ENCODE assay signal across 27 cellular contexts in genomic region chr5:89441965-89442364, GRCh38.
DNase-seq lines count a peak whose midpoint lies in the region; ATAC-seq, FAIRE-seq and TF ChIP-seq lines count a peak whose summit lies in the region.
"Had no signal": no experiment of that assay in that cellular context is flagged by ENCODE, and none has a peak within 500 bp of the region (broad histone marks: within the 10 kb centered on the region; RNA-seq: fewer than 3 reads in every experiment).

No MANE protein-coding gene starts in this region.

- peak overlapping the region in 8 of 11 experiments; percentile 2 to 86 (median 76); a peak in 11 of 22 replicates for H3K27ac ChIP-seq in BLaER1 treated with 17β-estradiol and CSF1 and Interleukin-3, amounts not matched to agents 10 nM and 100 nM
- H3K27ac ChIP-seq in HCT116 (ENCODE audit: low read depth, low read length) (no peak overlapping the region), GM12878 (ENCODE audit: control insufficient read depth, insufficient read depth) (no peak overlapping the region), neutrophil (peak overlapping the region; percentile 48)
- H3K27ac ChIP-seq: Peyer's patch had no signal

- SMC1A ChIA-PET in GM12878 (lab: Charles Lee; ENCODE audit: uncharacterized antibody, unreplicated experiment): interaction anchor here (0.7 to 1.9 kb wide), 4 partner anchors 8 to 99 kb away, joined by 3 to 7 read pairs (median 5); no protein-coding TSS in a partner anchor

- ATAC-seq in HCT116 (no peak), GM12878 (no peak), GM21529 (IDR thresholded peaks at IDR 0.05; ENCODE audit: unreplicated experiment) (no peak), omental fat pad (ENCODE audit: low FRiP score) (no peak)

- CTCF ChIA-PET in HCT116 (lab: Charles Lee): no interaction called here
- CTCF ChIA-PET in GM12878 (lab: Yijun Ruan, JAX): interaction anchor here (0.6 kb wide), 1 partner anchor 176 kb away, joined by 3 read pairs; no protein-coding TSS in a partner anchor

- H3K79me2 ChIP-seq in HCT116 (ENCODE audit: insufficient read depth, low read length): no peaks in the 10 kb centered on the region
- no peaks in the 10 kb centered on the region for H3K79me2 ChIP-seq in GM12878 (ENCODE audit: control insufficient read depth, insufficient read depth, low read length)

- RAD21 ChIA-PET in HCT116 (lab: Charles Lee; ENCODE audit: low non-redundant PET in 1 of 2, low total read pairs in 2 of 2, uncharacterized antibody in 2 of 2, unreplicated experiment in 2 of 2): no interaction called here
- RAD21 ChIA-PET in GM12878 (lab: Charles Lee; ENCODE audit: unreplicated experiment): interaction anchor here (1.1 to 1.6 kb wide), 3 partner anchors 30 to 174 kb away, joined by 3 to 4 read pairs (median 4); no protein-coding TSS in a partner anchor

- no peak for TF ChIP-seq POLR2A in HCT116 (IDR thresholded peaks at IDR 0.05; ENCODE audit: borderline replicate concordance, extremely low read depth, insufficient read depth, insufficient read length)
- no peak for TF ChIP-seq POLR2A in GM12878 (IDR thresholded peaks at IDR 0.05; ENCODE audit: low read depth, low read length)

- no peak overlapping the region for H3K4me3 ChIP-seq in BLaER1 treated with 17β-estradiol and CSF1 and Interleukin-3, amounts not matched to agents 10 nM and 100 nM
- H3K4me3 ChIP-seq in HCT116 (replicated peaks in 1 of 2; ENCODE audit: low read depth in 1 of 2, low read length in 2 of 2) (no peak overlapping the region), GM12878 (no peak overlapping the region), neutrophil (ENCODE audit: low read depth in 1 of 2, low read length in 1 of 2) (no peak overlapping the region)
- H3K4me3 ChIP-seq: Peyer's patch had no signal

- no peaks in the 10 kb centered on the region for H3K36me3 ChIP-seq in BLaER1 treated with 17β-estradiol and CSF1 and Interleukin-3, amounts not matched to agents 10 nM and 100 nM
- H3K36me3 ChIP-seq in HCT116 (ENCODE audit: control insufficient read depth in 1 of 2, insufficient read depth in 2 of 2, low read length in 2 of 2) (no peaks in the 10 kb centered on the region), GM12878 (ENCODE audit: control insufficient read depth in 2 of 2, insufficient read depth in 2 of 2, low read length in 1 of 2) (no peaks in the 10 kb centered on the region), neutrophil (no peaks in the 10 kb centered on the region)
- H3K36me3 ChIP-seq: Peyer's patch had no signal

- no peaks in the 10 kb centered on the region for H3K27me3 ChIP-seq in BLaER1 treated with 17β-estradiol and CSF1 and Interleukin-3, amounts not matched to agents 10 nM and 100 nM
- no peaks in the 10 kb centered on the region for H3K27me3 ChIP-seq in HCT116 (ENCODE audit: insufficient read depth, low read length)
- no peaks in the 10 kb centered on the region for H3K27me3 ChIP-seq in GM12878 (replicated peaks in 1 of 2; ENCODE audit: control insufficient read depth in 2 of 2, insufficient read depth in 2 of 2, low read length in 1 of 2)
- no peaks in the 10 kb centered on the region for H3K27me3 ChIP-seq in neutrophil
- H3K27me3 ChIP-seq: Peyer's patch had no signal

- DNase-seq in HCT116 (ENCODE audit: low read depth, low spot score) (no peak), GM12878 (ENCODE audit: low read depth, low spot score) (no peak), omental fat pad (ENCODE audit: low spot score) (no peak), A172 (ENCODE audit: low spot score) (no peak)
- DNase-seq in activated CD8-positive, alpha-beta memory T cell treated with anti-CD3 and anti-CD28 coated beads for 24 hours: no peak
- DNase-seq: C1 segment of cervical spinal cord; CD8-positive, alpha-beta memory T cell; DMS 273 treated with DMSO at 0.1 percent for 48 hours; DMS79; EL; GDM1; MV-4-11; NCI-H1105; NCI-H1436 treated with DMSO at 0.1 percent for 48 hours; NCI-H187 treated with DMSO at 0.1 percent for 48 hours; NCI-H2171 treated with DMSO at 0.1 percent for 48 hours; NCI-H446; NCI-H524 treated with DMSO at 0.1 percent for 48 hours; NCI-H774; OCI-M1; Peyer's patch; SHP77 treated with DMSO at 0.1 percent for 48 hours; T-helper 1 cell had no signal

- H2AFZ ChIP-seq in HCT116 (ENCODE audit: low read depth, low read length, poor library complexity, severe bottlenecking) (peak overlapping the region; percentile 28), GM12878 (ENCODE audit: control insufficient read depth, low read depth, low read length) (no peak overlapping the region)

- in situ Hi-C loops in GM12878 (cut with MboI): no loop called here

- no peak for TF ChIP-seq CTCF in HCT116 (IDR thresholded peaks at IDR 0.05 in 2 of 3, conservative IDR thresholded peaks at IDR 0.05 in 1 of 3; ENCODE audit: borderline replicate concordance in 1 of 3, insufficient read depth in 1 of 3, low read depth in 2 of 3, low read length in 2 of 3)
- no peak for TF ChIP-seq CTCF in GM12878 (IDR thresholded peaks at IDR 0.05 in 2 of 3, conservative IDR thresholded peaks at IDR 0.05 in 1 of 3; ENCODE audit: control insufficient read depth in 2 of 3, extremely low read depth in 1 of 3, insufficient read depth in 1 of 3, low read depth in 3 of 3, low read length in 3 of 3)
- no peak for TF ChIP-seq CTCF in neutrophil (IDR thresholded peaks at IDR 0.05)
- no peak for TF ChIP-seq CTCF in omental fat pad (IDR thresholded peaks at IDR 0.05)

- H3K9me2 ChIP-seq in HCT116 (ENCODE audit: insufficient read depth): no peaks in the 10 kb centered on the region

- no peak for FAIRE-seq in GM12878 (lab: Jason Lieb, UNC)
- FAIRE-seq: GM12891 had no signal

- intact Hi-C loops in HCT116 (cut with micrococcal nuclease) (no loop called here), GM12878 (cut with micrococcal nuclease; ENCODE audit: unreplicated experiment) (no loop called here)

- peak overlapping the region in 8 of 11 experiments; percentile 8 to 70 (median 29); a peak in 11 of 22 replicates for H3K4me2 ChIP-seq in BLaER1 treated with 17β-estradiol and CSF1 and Interleukin-3, amounts not matched to agents 10 nM and 100 nM
- no peak overlapping the region for H3K4me2 ChIP-seq in HCT116 (ENCODE audit: low read length)
- H3K4me2 ChIP-seq in GM12878 (ENCODE audit: control insufficient read depth, insufficient read depth): no peak overlapping the region

- no peak for TF ChIP-seq EP300 in GM12878 (IDR thresholded peaks at IDR 0.05; ENCODE audit: borderline replicate concordance in 1 of 2, control insufficient read depth in 1 of 2, low read depth in 2 of 2, low read length in 2 of 2)

- peaks cover 0 to 67% (median 40%) of the 10 kb centered on the region in 10 experiments; a peak in 16 of 20 replicates for H3K4me1 ChIP-seq in BLaER1 treated with 17β-estradiol and CSF1 and Interleukin-3, amounts not matched to agents 10 nM and 100 nM
- H3K4me1 ChIP-seq in HCT116 (ENCODE audit: control insufficient read depth in 1 of 2, insufficient read depth in 2 of 2, low read length in 2 of 2) (no peaks in the 10 kb centered on the region), GM12878 (ENCODE audit: control insufficient read depth, insufficient read depth, low read length) (peaks cover 13% of the 10 kb centered on the region), neutrophil (ENCODE audit: control insufficient read depth in 1 of 2, insufficient read depth in 1 of 2, low read depth in 1 of 2, low read length in 1 of 2) (peaks cover 30 to 42% of the 10 kb centered on the region in 2 experiments)
- H3K4me1 ChIP-seq: Peyer's patch had no signal

- BruUV-seq in HCT116 (replicated peaks; lab: Mats Ljungman, UMichigan) (no TSS peak), GM12878 (replicated peaks; lab: Mats Ljungman, UMichigan) (no TSS peak)

- H4K20me1 ChIP-seq in BLaER1 treated with 17β-estradiol and CSF1 and Interleukin-3, amounts not matched to agents 10 nM and 100 nM: no peaks in the 10 kb centered on the region
- H4K20me1 ChIP-seq in HCT116 (ENCODE audit: insufficient read depth): no peaks in the 10 kb centered on the region
- H4K20me1 ChIP-seq in GM12878 (ENCODE audit: control insufficient read depth, insufficient read depth): no peaks in the 10 kb centered on the region

- no peak overlapping the region for H3K9ac ChIP-seq in BLaER1 treated with 17β-estradiol and CSF1 and Interleukin-3, amounts not matched to agents 10 nM and 100 nM
- no peak overlapping the region for H3K9ac ChIP-seq in HCT116 (ENCODE audit: low read length)
- H3K9ac ChIP-seq in GM12878 (ENCODE audit: control insufficient read depth, insufficient read depth, low read length): no peak overlapping the region

- no peaks in the 10 kb centered on the region for H3K9me3 ChIP-seq in BLaER1 treated with 17β-estradiol and CSF1 and Interleukin-3, amounts not matched to agents 10 nM and 100 nM (replicated peaks in 1 of 11)
- no peaks in the 10 kb centered on the region for H3K9me3 ChIP-seq in HCT116 (ENCODE audit: control insufficient read depth in 1 of 2, insufficient read depth in 1 of 2, low read depth in 1 of 2, low read length in 2 of 2)
- H3K9me3 ChIP-seq in GM12878 (replicated peaks; ENCODE audit: control insufficient read depth, insufficient read depth, low read length): no peaks in the 10 kb centered on the region; the same call in 2 of the 3 replicates
- no peaks in the 10 kb centered on the region for H3K9me3 ChIP-seq in neutrophil
- H3K9me3 ChIP-seq: Peyer's patch had no signal

- TF ChIP-seq RAD21 in HCT116 (IDR thresholded peaks at IDR 0.05; ENCODE audit: low read depth): no peak
- no peak for TF ChIP-seq RAD21 in GM12878 (IDR thresholded peaks at IDR 0.05; ENCODE audit: insufficient read depth, low read depth, low read length)

- POLR2A ChIA-PET in HCT116 (lab: Charles Lee): no interaction called here
- POLR2A ChIA-PET in GM12878 (lab: Charles Lee): no interaction called here

TF ChIP-seq in HCT116, 20 proteins besides CTCF, POLR2A, EP300 and RAD21 (continues in another document):
- TF ChIP-seq CBX3 (IDR thresholded peaks at IDR 0.05; ENCODE audit: low read depth) (no peak), SIN3A (IDR thresholded peaks at IDR 0.05; ENCODE audit: low read depth) (no peak)

TF ChIP-seq in GM12878, 131 proteins besides CTCF, POLR2A, EP300 and RAD21 (continues in another document):
- TF ChIP-seq SP1 (IDR thresholded peaks at IDR 0.05; ENCODE audit: low read depth, low read length) (no peak), ETV6 (conservative IDR thresholded peaks at IDR 0.05 in 1 of 2, IDR thresholded peaks at IDR 0.05 in 1 of 2; ENCODE audit: borderline replicate concordance in 1 of 2, low read depth in 1 of 2) (no peak), ATF2 (IDR thresholded peaks at IDR 0.05; ENCODE audit: low read length) (no peak), RAD51 (IDR thresholded peaks at IDR 0.05) (no peak)

Comparison
In these comparisons a context has a peak if more than half of its experiments do, and no peak if none do; other contexts are left out.
1. H3K27ac ChIP-seq: peak in BLaER1 treated with 17β-estradiol and CSF1 and Interleukin-3, amounts not matched to agents 10 nM and 100 nM (8 of 11) and neutrophil (single experiment); none in HCT116 (single experiment) and GM12878 (single experiment).
2. H3K4me2 ChIP-seq: peak in BLaER1 treated with 17β-estradiol and CSF1 and Interleukin-3, amounts not matched to agents 10 nM and 100 nM (8 of 11); none in HCT116 (single experiment) and GM12878 (single experiment).